1 cellular context compared by ENCODE assay signal in the genomic region with DNA sequence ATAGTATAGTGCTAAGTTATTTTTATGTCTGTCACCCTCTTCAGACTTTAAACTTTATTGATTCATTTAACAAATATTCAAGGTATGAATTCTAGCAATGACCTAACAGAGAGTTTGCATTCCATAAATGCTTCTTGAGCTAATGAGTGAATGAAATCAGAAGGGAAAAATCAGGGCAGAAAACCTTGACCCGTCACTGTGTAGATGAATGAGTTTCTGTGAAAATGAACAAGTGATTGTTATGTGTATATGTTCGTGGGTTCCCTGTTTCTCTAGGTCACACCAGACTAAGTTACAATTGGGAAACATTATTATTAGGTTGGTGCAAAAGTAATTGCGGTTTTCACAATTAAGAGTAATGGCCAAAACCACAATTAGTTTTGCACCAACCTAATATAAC.
TF ChIP-seq lines count a peak whose summit lies in the region.

No MANE protein-coding gene starts in this region.

TF ChIP-seq in K562, 482 proteins besides CTCF, POLR2A, EP300 and RAD21:
- TF ChIP-seq, protein P1, sequence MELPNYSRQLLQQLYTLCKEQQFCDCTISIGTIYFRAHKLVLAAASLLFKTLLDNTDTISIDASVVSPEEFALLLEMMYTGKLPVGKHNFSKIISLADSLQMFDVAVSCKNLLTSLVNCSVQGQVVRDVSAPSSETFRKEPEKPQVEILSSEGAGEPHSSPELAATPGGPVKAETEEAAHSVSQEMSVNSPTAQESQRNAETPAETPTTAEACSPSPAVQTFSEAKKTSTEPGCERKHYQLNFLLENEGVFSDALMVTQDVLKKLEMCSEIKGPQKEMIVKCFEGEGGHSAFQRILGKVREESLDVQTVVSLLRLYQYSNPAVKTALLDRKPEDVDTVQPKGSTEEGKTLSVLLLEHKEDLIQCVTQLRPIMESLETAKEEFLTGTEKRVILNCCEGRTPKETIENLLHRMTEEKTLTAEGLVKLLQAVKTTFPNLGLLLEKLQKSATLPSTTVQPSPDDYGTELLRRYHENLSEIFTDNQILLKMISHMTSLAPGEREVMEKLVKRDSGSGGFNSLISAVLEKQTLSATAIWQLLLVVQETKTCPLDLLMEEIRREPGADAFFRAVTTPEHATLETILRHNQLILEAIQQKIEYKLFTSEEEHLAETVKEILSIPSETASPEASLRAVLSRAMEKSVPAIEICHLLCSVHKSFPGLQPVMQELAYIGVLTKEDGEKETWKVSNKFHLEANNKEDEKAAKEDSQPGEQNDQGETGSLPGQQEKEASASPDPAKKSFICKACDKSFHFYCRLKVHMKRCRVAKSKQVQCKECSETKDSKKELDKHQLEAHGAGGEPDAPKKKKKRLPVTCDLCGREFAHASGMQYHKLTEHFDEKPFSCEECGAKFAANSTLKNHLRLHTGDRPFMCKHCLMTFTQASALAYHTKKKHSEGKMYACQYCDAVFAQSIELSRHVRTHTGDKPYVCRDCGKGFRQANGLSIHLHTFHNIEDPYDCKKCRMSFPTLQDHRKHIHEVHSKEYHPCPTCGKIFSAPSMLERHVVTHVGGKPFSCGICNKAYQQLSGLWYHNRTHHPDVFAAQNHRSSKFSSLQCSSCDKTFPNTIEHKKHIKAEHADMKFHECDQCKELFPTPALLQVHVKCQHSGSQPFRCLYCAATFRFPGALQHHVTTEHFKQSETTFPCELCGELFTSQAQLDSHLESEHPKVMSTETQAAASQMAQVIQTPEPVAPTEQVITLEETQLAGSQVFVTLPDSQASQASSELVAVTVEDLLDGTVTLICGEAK (IDR thresholded peaks at IDR 0.05): 0 out of 2 replicates have a peak, but pooled peaks have one; percentile 28
- TF ChIP-seq, protein P1 (CRISPR knock-in tag; IDR thresholded peaks at IDR 0.05): no peak
- no peak for TF ChIP-seq RBM15 (IDR thresholded peaks at IDR 0.05; ENCODE audit: insufficient read depth, low read length)
- no peak for TF ChIP-seq TBL1XR1 (IDR thresholded peaks at IDR 0.05; ENCODE audit: low read length in 2 of 2)
- TF ChIP-seq, protein P2, sequence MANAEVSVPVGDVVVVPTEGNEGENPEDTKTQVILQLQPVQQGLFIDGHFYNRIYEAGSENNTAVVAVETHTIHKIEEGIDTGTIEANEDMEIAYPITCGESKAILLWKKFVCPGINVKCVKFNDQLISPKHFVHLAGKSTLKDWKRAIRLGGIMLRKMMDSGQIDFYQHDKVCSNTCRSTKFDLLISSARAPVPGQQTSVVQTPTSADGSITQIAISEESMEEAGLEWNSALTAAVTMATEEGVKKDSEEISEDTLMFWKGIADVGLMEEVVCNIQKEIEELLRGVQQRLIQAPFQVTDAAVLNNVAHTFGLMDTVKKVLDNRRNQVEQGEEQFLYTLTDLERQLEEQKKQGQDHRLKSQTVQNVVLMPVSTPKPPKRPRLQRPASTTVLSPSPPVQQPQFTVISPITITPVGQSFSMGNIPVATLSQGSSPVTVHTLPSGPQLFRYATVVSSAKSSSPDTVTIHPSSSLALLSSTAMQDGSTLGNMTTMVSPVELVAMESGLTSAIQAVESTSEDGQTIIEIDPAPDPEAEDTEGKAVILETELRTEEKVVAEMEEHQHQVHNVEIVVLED (CRISPR knock-in tag; IDR thresholded peaks at IDR 0.05): no peak
